In the genomic region with DNA sequence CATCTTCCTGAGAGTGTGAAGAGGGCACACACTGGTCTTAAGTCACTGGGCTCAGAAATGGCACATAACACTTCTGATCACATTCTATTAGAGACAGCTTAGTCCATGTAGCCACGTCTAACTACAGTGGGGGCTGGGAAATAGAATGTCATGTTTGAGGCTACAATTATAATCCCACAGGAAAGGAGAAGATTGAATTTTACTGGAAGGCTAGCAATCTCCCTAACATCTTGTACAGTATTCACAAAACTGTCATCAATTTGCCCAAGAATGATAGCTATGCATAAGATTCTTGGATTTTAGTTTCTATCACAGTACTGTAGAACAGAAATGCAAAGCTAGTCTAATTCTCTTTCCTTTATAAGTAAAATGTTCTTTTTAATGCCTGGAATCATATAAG, we compare ENCODE assay signal across 1 cellular context.
TF ChIP-seq lines count a peak whose summit lies in the region.

No MANE protein-coding gene starts in this region.

TF ChIP-seq in IMR-90, 13 proteins besides CTCF, POLR2A, EP300 and RAD21:
- no peak for TF ChIP-seq RFX5 (IDR thresholded peaks at IDR 0.05; ENCODE audit: low read depth, low read length)
